In genomic region chr14:69483765-69484443, GRCh38 we compare ENCODE assay signal across 9 cellular contexts. TPM values are rescaled to one million over a fixed set of nuclear protein-coding genes. Genes with fewer than 3 reads are reported as not detected.
DNase-seq lines count a peak whose midpoint lies in the region; ATAC-seq and TF ChIP-seq lines count a peak whose summit lies in the region.
"Had no signal": no experiment of that assay in that cellular context is flagged by ENCODE, and none has a peak within 500 bp of the region (broad histone marks: within the 10 kb centered on the region; RNA-seq: fewer than 3 reads in every experiment).

No MANE protein-coding gene starts in this region.

- intact Hi-C loops in body of pancreas (cut with DNase I) (no loop called here), left colon (cut with DNase I, micrococcal nuclease) (no loop called here)

- H3K27me3 ChIP-seq in MG63 (peaks cover 13% of the 10 kb centered on the region), body of pancreas (peaks cover 0 to 9% of the 10 kb centered on the region in 2 donors), subcutaneous abdominal adipose tissue (ENCODE audit: control insufficient read depth in 5 of 5, insufficient read depth in 4 of 5, low read length in 5 of 5) (peaks cover 34 to 48% (median 40%) of the 10 kb centered on the region in 5 donors)

- no peaks in the 10 kb centered on the region for H3K9me3 ChIP-seq in MG63
- H3K9me3 ChIP-seq in body of pancreas = no peaks in the 10 kb centered on the region
- no peaks in the 10 kb centered on the region for H3K9me3 ChIP-seq in subcutaneous abdominal adipose tissue (ENCODE audit: control insufficient read depth in 5 of 5, low read length in 5 of 5)

- ATAC-seq in body of pancreas (peak; percentile 56), left colon (peak; percentile 55), GM21360 (IDR thresholded peaks at IDR 0.05; ENCODE audit: unreplicated experiment) (no peak), GM21619 (IDR thresholded peaks at IDR 0.05; ENCODE audit: unreplicated experiment) (no peak)

- DNase-seq in MG63 (peak; percentile 12), body of pancreas (peak; percentile 17 to 41 (median 20)), left colon (peak; percentile 12 to 26), HK-2 (ENCODE audit: unreplicated experiment) (no peak)
- DNase-seq in stimulated activated CD4-positive, alpha-beta T cell treated with anti-CD3 and anti-CD28 coated beads, Interleukin-1b, Interleukin-23, amount 100 ng/mL, for 48 hours = no peak

- WGBS in body of pancreas, 2 donors = 0 to 1% methylated on average over 4 to 48 of the region's 54 CpGs

- H3K4me1 ChIP-seq in body of pancreas = peaks cover 17% of the 10 kb centered on the region
- H3K4me1 ChIP-seq in subcutaneous abdominal adipose tissue (ENCODE audit: control insufficient read depth in 5 of 5, insufficient read depth in 5 of 5, low read length in 5 of 5) = peaks cover 0 to 21% (median 19%) of the 10 kb centered on the region in 5 donors

- H3K36me3 ChIP-seq in MG63 (no peaks in the 10 kb centered on the region), body of pancreas (replicated peaks in 1 of 2; ENCODE audit: insufficient read depth in 1 of 2, low read depth in 2 of 2) (no peaks in the 10 kb centered on the region), subcutaneous abdominal adipose tissue (ENCODE audit: control insufficient read depth in 5 of 5, insufficient read depth in 5 of 5, low read length in 5 of 5) (no peaks in the 10 kb centered on the region)

- TF ChIP-seq CTCF in body of pancreas (IDR thresholded peaks at IDR 0.05) = no peak

- H3K4me3 ChIP-seq in MG63 (no peak overlapping the region), body of pancreas (peak overlapping the region in 1 of 2 donors; percentile 4), subcutaneous abdominal adipose tissue (ENCODE audit: low read depth in 1 of 5, low read length in 5 of 5) (peak overlapping the region in 4 of 5 donors; percentile 39 to 56 (median 40))

- no peak for TF ChIP-seq POLR2A in body of pancreas (IDR thresholded peaks at IDR 0.05)

- H3K27ac ChIP-seq in body of pancreas (no peak overlapping the region), subcutaneous abdominal adipose tissue (ENCODE audit: low read depth, low read length) (no peak overlapping the region)
- H3K27ac ChIP-seq: KMS-11 had no signal

- no peak overlapping the region for H3K9ac ChIP-seq in subcutaneous abdominal adipose tissue (ENCODE audit: low read length in 5 of 5)
- H3K9ac ChIP-seq: KMS-11 had no signal

RNA-seq across cellular contexts. Expression of gene PLEKHD1, which starts 0.6 kb away (rescaled TPM):
- not detected in 2 replicates for total RNA-seq in MG63 (2014; rRNA removed; shearing (Covaris generic); ENCODE audit: low replicate concordance)
- total RNA-seq in body of pancreas (1 to 10 TPM in 1 of 2 donors, under 1 TPM in 1; under 0.01 to 2.0 TPM), left colon (under 1 TPM; 0.14 to 0.18 TPM)

Comparison
In these comparisons a context has a peak if more than half of its experiments do, and no peak if none do; other contexts are left out.
1. DNase-seq: peak in MG63 (single experiment), body of pancreas (4 of 4) and left colon (2 of 2); none in stimulated activated CD4-positive, alpha-beta T cell treated with anti-CD3 and anti-CD28 coated beads, Interleukin-1b, Interleukin-23, amount 100 ng/mL, for 48 hours (single experiment) and HK-2 (single experiment).
2. ATAC-seq: peak in body of pancreas (single experiment) and left colon (single experiment); none in GM21360 (single experiment) and GM21619 (single experiment).